37 cellular contexts compared by ENCODE assay signal in genomic region chr2:234175649-234176048, GRCh38.
"Had no signal": no experiment of that assay in that cellular context is flagged by ENCODE, and none has a peak within 500 bp of the region (broad histone marks: within the 10 kb centered on the region; RNA-seq: fewer than 3 reads in every experiment).

No MANE protein-coding gene starts in this region.

- H3K9me3 ChIP-seq: adrenal gland had no signal

- H3K4me3 ChIP-seq: adrenal gland had no signal

- FAIRE-seq: astrocyte, colon, RCC 7860 had no signal

- H3K36me3 Mint-ChIP-seq: activated CD8-positive, alpha-beta memory T cell treated with anti-CD3 and anti-CD28 coated beads, Interleukin-2, amount 10 ng/mL, durations not matched to agents 7 days and 5 days; activated naive CD4-positive, alpha-beta T cell treated with anti-CD3 and anti-CD28 coated beads, Interleukin-2, amount 50 U/mL, for 72 hours; brain had no signal

- H3K4me1 ChIP-seq: adrenal gland had no signal

- ATAC-seq: activated CD8-positive, alpha-beta memory T cell treated with anti-CD3 and anti-CD28 coated beads, Interleukin-2, amount 10 ng/mL, durations not matched to agents 7 days and 5 days; activated naive CD4-positive, alpha-beta T cell treated with anti-CD3 and anti-CD28 coated beads, Interleukin-2, amount 50 U/mL, for 72 hours; PC-3; Right ventricle myocardium inferior had no signal

- H3K36me3 ChIP-seq: adrenal gland had no signal

- H3K9me3 Mint-ChIP-seq: activated CD4-positive, alpha-beta memory T cell treated with anti-CD3 and anti-CD28 coated beads, Interleukin-2, amount 10 ng/mL, durations not matched to agents 7 days and 5 days; activated naive CD4-positive, alpha-beta T cell treated with anti-CD3 and anti-CD28 coated beads for 36 hours; activated naive CD4-positive, alpha-beta T cell treated with anti-CD3 and anti-CD28 coated beads, Interleukin-2, amount 50 U/mL, for 72 hours; activated T-cell treated with anti-CD3 and anti-CD28 coated beads, Interleukin-2, amount 50 U/mL, for 24 hours had no signal

- H3K4me2 ChIP-seq: KMS-11 had no signal

- H3K27ac ChIP-seq: adrenal gland, KMS-11, RWPE1, VCaP had no signal

- H3K4me3 Mint-ChIP-seq: activated CD4-positive, alpha-beta memory T cell treated with anti-CD3 and anti-CD28 coated beads, Interleukin-2, amount 10 ng/mL, durations not matched to agents 7 days and 5 days; activated CD8-positive, alpha-beta memory T cell treated with anti-CD3 and anti-CD28 coated beads, Interleukin-2, amount 10 ng/mL, durations not matched to agents 7 days and 5 days; activated naive CD4-positive, alpha-beta T cell treated with anti-CD3 and anti-CD28 coated beads for 36 hours; activated T-cell treated with anti-CD3 and anti-CD28 coated beads, Interleukin-2, amount 50 U/mL, for 24 hours; brain had no signal

- H3K27me3 Mint-ChIP-seq: activated T-cell treated with anti-CD3 and anti-CD28 coated beads, Interleukin-2, amount 50 U/mL, for 24 hours had no signal

- H3K27ac Mint-ChIP-seq: activated CD4-positive, alpha-beta memory T cell treated with anti-CD3 and anti-CD28 coated beads, Interleukin-2, amount 10 ng/mL, durations not matched to agents 7 days and 5 days; activated CD8-positive, alpha-beta memory T cell treated with anti-CD3 and anti-CD28 coated beads, Interleukin-2, amount 10 ng/mL, durations not matched to agents 7 days and 5 days; activated naive CD4-positive, alpha-beta T cell treated with anti-CD3 and anti-CD28 coated beads for 36 hours; activated naive CD4-positive, alpha-beta T cell treated with anti-CD3 and anti-CD28 coated beads, Interleukin-2, amount 50 U/mL, for 72 hours; activated T-cell treated with anti-CD3 and anti-CD28 coated beads, Interleukin-2, amount 50 U/mL, for 24 hours; brain had no signal

- DNase-seq: activated CD4-positive, alpha-beta memory T cell treated with anti-CD3 and anti-CD28 coated beads, Interleukin-2, amount 10 ng/mL, durations not matched to agents 7 days and 5 days; activated CD4-positive, alpha-beta T cell treated with anti-CD3 and anti-CD28 coated beads for 1 hour; activated CD4-positive, alpha-beta T cell treated with anti-CD3 and anti-CD28 coated beads for 48 hours; activated CD4-positive, CD25-positive, alpha-beta regulatory T cell; activated CD8-positive, alpha-beta memory T cell treated with anti-CD3 and anti-CD28 coated beads for 24 hours; activated CD8-positive, alpha-beta memory T cell treated with anti-CD3 and anti-CD28 coated beads, Interleukin-2, amount 10 ng/mL, durations not matched to agents 7 days and 5 days; activated gamma-delta T cell treated with Interleukin-2 at 50 U/mL for 16 hours; activated naive CD4-positive, alpha-beta T cell treated with anti-CD3 and anti-CD28 coated beads for 36 hours; activated T-cell treated with anti-CD3 and anti-CD28 coated beads, Interleukin-2, amount 50 U/mL, for 24 hours; adrenal gland; central memory CD4-positive, alpha-beta T cell; MM.1S; MV-4-11; NCI-H1092; NCI-H1436 treated with DMSO at 0.1 percent for 48 hours; NCI-H187; NCI-H2029 treated with DMSO at 0.1 percent for 48 hours; NCI-H2107; NCI-H2171; NCI-H2227 treated with DMSO at 0.1 percent for 48 hours; NCI-H446 treated with DMSO at 0.1 percent for 48 hours; NCI-H524; NCI-H69; PC-3; SW 1271; T-helper 1 cell; T-helper 2 cell; T-helper 9 cell had no signal

- H3K9ac ChIP-seq: KMS-11 had no signal
